8 cellular contexts compared by ENCODE assay signal in the genomic region with DNA sequence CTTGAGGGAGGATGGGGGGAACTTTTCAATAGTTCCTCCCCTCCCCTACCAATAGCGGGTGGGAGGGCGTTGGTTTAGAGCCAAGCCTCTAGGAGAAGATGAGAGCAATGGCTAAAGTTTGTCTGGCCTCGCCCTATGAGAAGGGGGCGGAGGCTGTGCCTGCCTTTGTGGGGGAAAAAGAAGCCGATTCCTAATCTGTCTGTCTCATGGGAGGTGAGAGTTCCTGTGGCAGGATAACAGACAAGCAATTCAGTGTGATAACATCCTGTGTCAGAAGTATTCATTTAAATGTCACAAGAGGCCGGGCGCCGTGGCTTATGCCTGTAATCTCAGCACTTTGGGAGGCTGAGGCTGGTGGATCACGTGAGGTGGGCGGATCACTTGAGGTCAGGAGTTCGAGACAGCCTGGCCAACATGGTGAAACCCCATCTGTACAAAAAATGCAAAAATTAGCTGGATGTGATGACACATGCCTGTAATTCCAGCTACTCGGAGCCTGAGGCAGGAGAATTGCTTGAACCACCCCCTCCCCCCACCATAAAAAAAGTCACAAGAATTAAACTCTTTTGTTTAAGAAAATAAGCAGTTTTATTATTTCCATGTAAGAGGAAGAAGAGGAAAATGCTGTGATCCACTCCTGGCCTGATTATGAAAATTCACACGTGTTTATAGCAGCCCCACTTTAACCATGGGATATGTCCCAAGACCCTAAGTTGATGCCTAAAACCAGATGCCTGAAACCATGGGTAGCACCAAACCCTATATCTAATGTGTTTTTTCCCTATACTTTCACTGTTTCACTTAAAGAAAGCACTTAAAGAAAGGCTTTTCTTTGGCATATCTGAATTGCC. TPM values are rescaled to one million over a fixed set of nuclear protein-coding genes. Genes with fewer than 3 reads are reported as not detected.
DNase-seq lines count a peak whose midpoint lies in the region; ATAC-seq and TF ChIP-seq lines count a peak whose summit lies in the region.

No MANE protein-coding gene starts in this region.

- peak overlapping the region; percentile 97 for H3K27ac ChIP-seq in foreskin keratinocyte

- no TSS peak for BruUV-seq in Caco-2 (replicated peaks; lab: Mats Ljungman, UMichigan)

- H3K9me3 Mint-ChIP-seq in Caco-2 (ENCODE audit: unreplicated experiment) (no peaks in the 10 kb centered on the region), type B pancreatic cell (no peaks in the 10 kb centered on the region)
- H3K9me3 Mint-ChIP-seq in activated T-helper 1 cell treated with anti-CD3 and anti-CD28 coated beads, Interleukin-12 subunit alpha, Interleukin-12 subunit beta, Interleukin-2, Interleukin-4 antibody, amounts not matched to agents 30 ng/mL and 10 ng/mL and 1 ng/mL, durations not matched to agents 14 hours and 24 hours and 36 hours = no peaks in the 10 kb centered on the region

- DNase-seq in Caco-2 (no peak), HAP-1 (ENCODE audit: low spot score in 2 of 2) (peak; percentile 65 to 78), OCI-M1 (lab: John Stamatoyannopoulos, UW) (peak; percentile 92), foreskin keratinocyte (peak; percentile 88 to 91), posterior vena cava (ENCODE audit: low spot score) (peak; percentile 95), type B pancreatic cell (ENCODE audit: extremely low spot score, unreplicated experiment) (peak; percentile 58)
- DNase-seq in activated T-helper 1 cell treated with anti-CD3 and anti-CD28 coated beads, Interleukin-12 subunit alpha, Interleukin-12 subunit beta, Interleukin-2, Interleukin-4 antibody, amounts not matched to agents 30 ng/mL and 10 ng/mL and 1 ng/mL, durations not matched to agents 14 hours and 24 hours and 36 hours (ENCODE audit: low spot score) = peak; percentile 74

- ATAC-seq in foreskin keratinocyte = peak; percentile 54
- no peak for ATAC-seq in GM21360 (IDR thresholded peaks at IDR 0.05; ENCODE audit: unreplicated experiment)

- H3K9me3 ChIP-seq in Caco-2 = no peaks in the 10 kb centered on the region
- H3K9me3 ChIP-seq in HAP-1 = no peaks in the 10 kb centered on the region

- peaks cover 5% of the 10 kb centered on the region for H3K4me1 ChIP-seq in Caco-2
- peaks cover 13% of the 10 kb centered on the region for H3K4me1 ChIP-seq in HAP-1
- H3K4me1 ChIP-seq in foreskin keratinocyte = peaks cover 12% of the 10 kb centered on the region

- H3K4me1 Mint-ChIP-seq in Caco-2 (ENCODE audit: low read depth, unreplicated experiment) (peaks cover 13% of the 10 kb centered on the region), type B pancreatic cell (ENCODE audit: unreplicated experiment) (peaks cover 27% of the 10 kb centered on the region)
- H3K4me1 Mint-ChIP-seq in activated T-helper 1 cell treated with anti-CD3 and anti-CD28 coated beads, Interleukin-12 subunit alpha, Interleukin-12 subunit beta, Interleukin-2, Interleukin-4 antibody, amounts not matched to agents 30 ng/mL and 10 ng/mL and 1 ng/mL, durations not matched to agents 14 hours and 24 hours and 36 hours (ENCODE audit: low read depth) = peaks cover 78% of the 10 kb centered on the region

- TF ChIP-seq CTCF in Caco-2 (IDR thresholded peaks at IDR 0.05; ENCODE audit: insufficient read depth in 1 of 2, low read depth in 1 of 2, low read length in 1 of 2, severe bottlenecking in 1 of 2, unreplicated experiment in 1 of 2) (no peak), foreskin keratinocyte (conservative IDR thresholded peaks at IDR 0.05) (no peak), type B pancreatic cell (conservative IDR thresholded peaks at IDR 0.05) (no peak)

- H3K27ac Mint-ChIP-seq in Caco-2 (ENCODE audit: unreplicated experiment) (peak overlapping the region; percentile 72), type B pancreatic cell (peak overlapping the region; percentile 94)
- H3K27ac Mint-ChIP-seq in activated T-helper 1 cell treated with anti-CD3 and anti-CD28 coated beads, Interleukin-12 subunit alpha, Interleukin-12 subunit beta, Interleukin-2, Interleukin-4 antibody, amounts not matched to agents 30 ng/mL and 10 ng/mL and 1 ng/mL, durations not matched to agents 14 hours and 24 hours and 36 hours = peak overlapping the region; percentile 96

- peaks cover 7% of the 10 kb centered on the region for H3K36me3 Mint-ChIP-seq in Caco-2 (ENCODE audit: insufficient read depth, unreplicated experiment)
- peaks cover 34% of the 10 kb centered on the region for H3K36me3 Mint-ChIP-seq in activated T-helper 1 cell treated with anti-CD3 and anti-CD28 coated beads, Interleukin-12 subunit alpha, Interleukin-12 subunit beta, Interleukin-2, Interleukin-4 antibody, amounts not matched to agents 30 ng/mL and 10 ng/mL and 1 ng/mL, durations not matched to agents 14 hours and 24 hours and 36 hours (ENCODE audit: low read depth)
- H3K36me3 Mint-ChIP-seq in type B pancreatic cell = peaks cover 10% of the 10 kb centered on the region

- in situ Hi-C loops in HAP-1 (cut with MboI; ENCODE audit: low sequenced_read_pairs) = loop anchor here (5.0 kb wide), 1 partner anchor 102 kb away; a partner anchor contains a TSS

- H3K36me3 ChIP-seq in Caco-2 (ENCODE audit: control insufficient read depth, insufficient read depth, low read length) (no peaks in the 10 kb centered on the region), HAP-1 (replicated peaks) (no peaks in the 10 kb centered on the region)

- H3K27me3 ChIP-seq in Caco-2 (replicated peaks; ENCODE audit: control insufficient read depth, insufficient read depth, low read length) (no peaks in the 10 kb centered on the region), HAP-1 (ENCODE audit: low read depth) (no peaks in the 10 kb centered on the region), foreskin keratinocyte (no peaks in the 10 kb centered on the region)

- H3K27me3 Mint-ChIP-seq in Caco-2 (ENCODE audit: insufficient read depth, unreplicated experiment) (peaks cover 8% of the 10 kb centered on the region), type B pancreatic cell (no peaks in the 10 kb centered on the region)
- no peaks in the 10 kb centered on the region for H3K27me3 Mint-ChIP-seq in activated T-helper 1 cell treated with anti-CD3 and anti-CD28 coated beads, Interleukin-12 subunit alpha, Interleukin-12 subunit beta, Interleukin-2, Interleukin-4 antibody, amounts not matched to agents 30 ng/mL and 10 ng/mL and 1 ng/mL, durations not matched to agents 14 hours and 24 hours and 36 hours (ENCODE audit: insufficient read depth)

- CTCF ChIA-PET in Caco-2 (lab: Charles Lee) = no interaction called here

- POLR2A ChIA-PET in Caco-2 (lab: Charles Lee) = no interaction called here

- H3K4me3 ChIP-seq in Caco-2 (ENCODE audit: low read depth, low read length) (no peak overlapping the region), HAP-1 (peak overlapping the region; percentile 52)

- H3K4me3 Mint-ChIP-seq in Caco-2 (ENCODE audit: unreplicated experiment) (peak overlapping the region; percentile 94), type B pancreatic cell (peak overlapping the region; percentile 98)
- H3K4me3 Mint-ChIP-seq in activated T-helper 1 cell treated with anti-CD3 and anti-CD28 coated beads, Interleukin-12 subunit alpha, Interleukin-12 subunit beta, Interleukin-2, Interleukin-4 antibody, amounts not matched to agents 30 ng/mL and 10 ng/mL and 1 ng/mL, durations not matched to agents 14 hours and 24 hours and 36 hours = peak overlapping the region; percentile 96

- intact Hi-C loops in Caco-2 (cut with micrococcal nuclease; ENCODE audit: unreplicated experiment) (loop anchor here (5.0 kb wide), 1 partner anchor 293 kb away; a partner anchor contains a TSS), posterior vena cava (cut with DNase I) (no loop called here)
- intact Hi-C loops in activated T-helper 1 cell treated with anti-CD3 and anti-CD28 coated beads, Interleukin-12 subunit alpha, Interleukin-12 subunit beta, Interleukin-2, Interleukin-4 antibody, amounts not matched to agents 30 ng/mL and 10 ng/mL and 1 ng/mL, durations not matched to agents 14 hours and 24 hours and 36 hours (cut with micrococcal nuclease) = loop anchor here (1.0 to 10.0 kb wide), 7 partner anchors 43 to 563 kb away; a partner anchor contains a TSS

RNA-seq across cellular contexts. Expression of a gene that starts 1.7 kb away (rescaled TPM):
- total RNA-seq in Caco-2 (2022) = 0.81 and 1.6 TPM in 2 replicates
- 10.4 and 11.0 TPM in 2 replicates for total RNA-seq in activated T-helper 1 cell treated with anti-CD3 and anti-CD28 coated beads, Interleukin-12 subunit alpha, Interleukin-12 subunit beta, Interleukin-2, Interleukin-4 antibody, amounts not matched to agents 30 ng/mL and 10 ng/mL and 1 ng/mL, durations not matched to agents 14 hours and 24 hours and 36 hours
- 23.5 and 69.3 TPM in 2 replicates for total RNA-seq in foreskin keratinocyte
- polyA plus RNA-seq in foreskin keratinocyte = 3.3 and 8.0 TPM in 2 replicates
- total RNA-seq in posterior vena cava = 10 to 100 TPM; 41.6 to 46.3 TPM
- 21.7 and 42.1 TPM in 2 replicates for total RNA-seq in type B pancreatic cell (ENCODE audit: low replicate concordance)

RNA-seq across cellular contexts. Expression of a gene that starts 50.4 kb away (rescaled TPM):
- total RNA-seq in Caco-2 (2022) = not detected in 2 replicates
- total RNA-seq in activated T-helper 1 cell treated with anti-CD3 and anti-CD28 coated beads, Interleukin-12 subunit alpha, Interleukin-12 subunit beta, Interleukin-2, Interleukin-4 antibody, amounts not matched to agents 30 ng/mL and 10 ng/mL and 1 ng/mL, durations not matched to agents 14 hours and 24 hours and 36 hours = not detected in 2 replicates
- total RNA-seq in foreskin keratinocyte = not detected in 2 replicates
- polyA plus RNA-seq in foreskin keratinocyte = not detected in 2 replicates
- total RNA-seq in posterior vena cava = not detected
- not detected in 2 replicates for total RNA-seq in type B pancreatic cell (ENCODE audit: low replicate concordance)

Comparison
In these comparisons a context has a peak if more than half of its experiments do, and no peak if none do; other contexts are left out.
1. DNase-seq: peak in HAP-1 (2 of 2), OCI-M1 (single experiment), activated T-helper 1 cell treated with anti-CD3 and anti-CD28 coated beads, Interleukin-12 subunit alpha, Interleukin-12 subunit beta, Interleukin-2, Interleukin-4 antibody, amounts not matched to agents 30 ng/mL and 10 ng/mL and 1 ng/mL, durations not matched to agents 14 hours and 24 hours and 36 hours (single experiment), foreskin keratinocyte (2 of 2), posterior vena cava (single experiment) and type B pancreatic cell (single experiment); none in Caco-2 (0 of 2).
2. intact Hi-C loops: an anchor here in Caco-2 (5.0 kb wide) and activated T-helper 1 cell treated with anti-CD3 and anti-CD28 coated beads, Interleukin-12 subunit alpha, Interleukin-12 subunit beta, Interleukin-2, Interleukin-4 antibody, amounts not matched to agents 30 ng/mL and 10 ng/mL and 1 ng/mL, durations not matched to agents 14 hours and 24 hours and 36 hours (1.0 to 10.0 kb wide); none called in posterior vena cava.
3. Peak in every context shown above with its lines, with median percentiles within 50 percentile points of each other: H3K27ac Mint-ChIP-seq and H3K4me3 Mint-ChIP-seq.